ENCODE assay signal across 8 cellular contexts in the genomic region with DNA sequence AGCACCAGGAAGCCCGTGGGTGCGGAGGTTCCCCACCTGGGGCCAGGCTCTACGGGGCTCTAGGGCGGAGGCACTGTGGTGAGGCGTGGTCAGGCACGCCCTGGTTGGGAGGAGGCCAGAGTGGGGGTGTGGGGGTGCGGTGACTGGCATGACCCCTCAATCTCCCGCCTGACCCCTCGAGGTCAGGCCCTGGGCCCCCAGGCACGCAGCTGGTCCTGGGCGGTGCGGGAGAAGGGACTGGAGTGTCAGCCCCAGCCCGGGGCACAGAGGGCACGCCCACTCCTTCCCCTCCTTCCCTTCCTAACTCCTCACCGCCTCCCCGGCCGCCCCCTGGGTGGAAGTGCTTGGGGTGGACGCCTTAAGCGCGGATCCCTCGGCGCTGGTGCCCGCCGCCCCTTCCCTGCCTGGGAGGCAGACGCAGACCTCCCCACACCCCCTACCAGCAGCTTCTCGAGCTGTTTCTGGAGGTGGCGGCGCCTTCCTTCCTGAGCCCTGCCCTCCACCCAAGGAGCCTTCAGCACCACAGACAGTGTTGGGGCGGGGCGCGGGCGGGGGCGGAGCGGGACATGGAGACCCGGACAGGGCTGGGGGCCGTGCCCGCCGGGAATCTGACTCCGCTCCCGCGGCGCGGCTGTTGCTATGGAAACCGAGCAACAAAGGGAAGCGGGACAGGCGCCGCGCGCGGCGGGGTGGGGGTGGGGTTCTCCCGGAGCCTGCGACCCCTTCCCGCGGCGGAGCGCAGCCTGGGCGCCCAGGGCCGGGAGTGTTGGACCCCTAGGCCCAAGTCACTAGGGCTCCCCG. TPM values are rescaled to one million over a fixed set of nuclear protein-coding genes. Genes with fewer than 3 reads are reported as not detected.
DNase-seq lines count a peak whose midpoint lies in the region; ATAC-seq and TF ChIP-seq lines count a peak whose summit lies in the region.

No MANE protein-coding gene starts in this region.

- intact Hi-C loops in activated T-helper 1 cell treated with anti-CD3 and anti-CD28 coated beads, Interleukin-12 subunit alpha, Interleukin-12 subunit beta, Interleukin-2, Interleukin-4 antibody, amounts not matched to agents 30 ng/mL and 10 ng/mL and 1 ng/mL, durations not matched to agents 14 hours and 24 hours and 36 hours (cut with micrococcal nuclease): loop anchor here (2.0 kb wide), 1 partner anchor 17 kb away; a partner anchor contains a TSS
- intact Hi-C loops in esophagus muscularis mucosa (cut with DNase I): no loop called here

- H3K9me3 Mint-ChIP-seq in activated T-helper 1 cell treated with anti-CD3 and anti-CD28 coated beads, Interleukin-12 subunit alpha, Interleukin-12 subunit beta, Interleukin-2, Interleukin-4 antibody, amounts not matched to agents 30 ng/mL and 10 ng/mL and 1 ng/mL, durations not matched to agents 14 hours and 24 hours and 36 hours: no peaks in the 10 kb centered on the region

- DNase-seq in C1 segment of cervical spinal cord (lab: John Stamatoyannopoulos, UW): peak in 8 of 14 donors; percentile 21 to 76 (median 50)
- DNase-seq in HT1080 (ENCODE audit: low read depth): peak; percentile 86
- DNase-seq in activated T-helper 1 cell treated with anti-CD3 and anti-CD28 coated beads, Interleukin-12 subunit alpha, Interleukin-12 subunit beta, Interleukin-2, Interleukin-4 antibody, amounts not matched to agents 30 ng/mL and 10 ng/mL and 1 ng/mL, durations not matched to agents 14 hours and 24 hours and 36 hours (ENCODE audit: low spot score): peak; percentile 49
- DNase-seq in esophagus muscularis mucosa (ENCODE audit: extremely low spot score): peak; percentile 95
- DNase-seq in substantia nigra (lab: John Stamatoyannopoulos, UW): peak in 36 of 49 donors; percentile 12 to 74 (median 48)

- H3K27ac ChIP-seq in OCI-LY3 (ENCODE audit: low read length) (no peak overlapping the region), esophagus muscularis mucosa (replicated peaks in 1 of 4) (peak overlapping the region; percentile 84 to 99 (median 94)), mucosa of rectum (ENCODE audit: low read depth in 2 of 2, low read length in 2 of 2) (peak overlapping the region; percentile 37 to 43), substantia nigra (ENCODE audit: low read depth, low read length, poor library complexity, severe bottlenecking) (peak overlapping the region; percentile 51)

- TF ChIP-seq POLR2A in esophagus muscularis mucosa (IDR thresholded peaks at IDR 0.05; ENCODE audit: low read depth): no peak

- H3K4me3 ChIP-seq in OCI-LY3 (ENCODE audit: low read length): peak overlapping the region; percentile 77
- peak overlapping the region; percentile 94 to 99 (median 98) for H3K4me3 ChIP-seq in esophagus muscularis mucosa
- peak overlapping the region; percentile 53 to 57 for H3K4me3 ChIP-seq in mucosa of rectum (ENCODE audit: low read length in 2 of 2)

- no peak overlapping the region for H2AFZ ChIP-seq in OCI-LY3 (ENCODE audit: low read depth, low read length)

- no peak overlapping the region for H3K9ac ChIP-seq in OCI-LY3 (ENCODE audit: low read length)
- H3K9ac ChIP-seq in mucosa of rectum (ENCODE audit: low read depth in 1 of 2, low read length in 2 of 2): no peak overlapping the region

- no peak for ATAC-seq in HG02623 (IDR thresholded peaks at IDR 0.05; ENCODE audit: unreplicated experiment)

- TF ChIP-seq EP300 in esophagus muscularis mucosa (IDR thresholded peaks at IDR 0.05): no peak

- H3K27me3 ChIP-seq in OCI-LY3 (ENCODE audit: low read depth, low read length) (peaks cover 7% of the 10 kb centered on the region), esophagus muscularis mucosa (no peaks in the 10 kb centered on the region), mucosa of rectum (ENCODE audit: control insufficient read depth in 2 of 2, insufficient read depth in 2 of 2, low read length in 2 of 2) (peaks cover 14 to 23% of the 10 kb centered on the region in 2 donors)

- H3K79me2 ChIP-seq in OCI-LY3 (ENCODE audit: low read length): no peaks in the 10 kb centered on the region

- peak overlapping the region; percentile 49 for H3K4me3 Mint-ChIP-seq in activated T-helper 1 cell treated with anti-CD3 and anti-CD28 coated beads, Interleukin-12 subunit alpha, Interleukin-12 subunit beta, Interleukin-2, Interleukin-4 antibody, amounts not matched to agents 30 ng/mL and 10 ng/mL and 1 ng/mL, durations not matched to agents 14 hours and 24 hours and 36 hours

- H3K36me3 ChIP-seq in OCI-LY3 (replicated peaks; ENCODE audit: low read depth, low read length) (no peaks in the 10 kb centered on the region), esophagus muscularis mucosa (peaks cover 0 to 29% (median 22%) of the 10 kb centered on the region in 4 donors), mucosa of rectum (ENCODE audit: control insufficient read depth in 2 of 2, insufficient read depth in 2 of 2, low read length in 2 of 2) (no peaks in the 10 kb centered on the region)

- H3K27me3 Mint-ChIP-seq in activated T-helper 1 cell treated with anti-CD3 and anti-CD28 coated beads, Interleukin-12 subunit alpha, Interleukin-12 subunit beta, Interleukin-2, Interleukin-4 antibody, amounts not matched to agents 30 ng/mL and 10 ng/mL and 1 ng/mL, durations not matched to agents 14 hours and 24 hours and 36 hours (ENCODE audit: insufficient read depth): peaks cover 8% of the 10 kb centered on the region

- peaks cover 4% of the 10 kb centered on the region; the same call in 1 of the 2 replicates for H3K4me1 ChIP-seq in OCI-LY3 (ENCODE audit: low read length)
- H3K4me1 ChIP-seq in esophagus muscularis mucosa: peaks cover 75 to 94% (median 92%) of the 10 kb centered on the region in 4 donors
- H3K4me1 ChIP-seq in mucosa of rectum (ENCODE audit: control insufficient read depth in 2 of 2, insufficient read depth in 2 of 2, low read length in 2 of 2): peaks cover 19 to 20% of the 10 kb centered on the region in 2 donors

- no peaks in the 10 kb centered on the region for H3K4me1 Mint-ChIP-seq in activated T-helper 1 cell treated with anti-CD3 and anti-CD28 coated beads, Interleukin-12 subunit alpha, Interleukin-12 subunit beta, Interleukin-2, Interleukin-4 antibody, amounts not matched to agents 30 ng/mL and 10 ng/mL and 1 ng/mL, durations not matched to agents 14 hours and 24 hours and 36 hours (ENCODE audit: low read depth)

- H3K27ac Mint-ChIP-seq in activated T-helper 1 cell treated with anti-CD3 and anti-CD28 coated beads, Interleukin-12 subunit alpha, Interleukin-12 subunit beta, Interleukin-2, Interleukin-4 antibody, amounts not matched to agents 30 ng/mL and 10 ng/mL and 1 ng/mL, durations not matched to agents 14 hours and 24 hours and 36 hours: no peak overlapping the region

- WGBS in esophagus muscularis mucosa: 0% methylated on average over 15 of the region's 60 CpGs

- TF ChIP-seq CTCF in OCI-LY3 (IDR thresholded peaks at IDR 0.05; ENCODE audit: low read depth, low read length) (no peak), esophagus muscularis mucosa (IDR thresholded peaks at IDR 0.05) (no peak)

- H3K9me3 ChIP-seq in OCI-LY3 (ENCODE audit: insufficient read depth, low read length) (no peaks in the 10 kb centered on the region), esophagus muscularis mucosa (no peaks in the 10 kb centered on the region), mucosa of rectum (ENCODE audit: control insufficient read depth in 2 of 2, low read length in 2 of 2) (no peaks in the 10 kb centered on the region)

- peaks cover 4% of the 10 kb centered on the region for H3K36me3 Mint-ChIP-seq in activated T-helper 1 cell treated with anti-CD3 and anti-CD28 coated beads, Interleukin-12 subunit alpha, Interleukin-12 subunit beta, Interleukin-2, Interleukin-4 antibody, amounts not matched to agents 30 ng/mL and 10 ng/mL and 1 ng/mL, durations not matched to agents 14 hours and 24 hours and 36 hours (ENCODE audit: low read depth)

- H3K4me2 ChIP-seq in OCI-LY3 (ENCODE audit: low read length): peak overlapping the region; percentile 86

- no peaks in the 10 kb centered on the region for H4K20me1 ChIP-seq in OCI-LY3 (ENCODE audit: insufficient read depth, low read length)

RNA-seq across cellular contexts. Expression of a gene that starts 0.7 kb away (rescaled TPM):
- 99.3 and 127 TPM in 2 replicates for total RNA-seq in HT1080 (2014; rRNA removed; shearing (Covaris generic))
- polyA plus RNA-seq in HT1080 (2015; cell fraction: cytosol; rRNA removed): 150 and 193 TPM in 2 replicates
- polyA plus RNA-seq in HT1080 (2015; cell fraction: nucleus; rRNA removed): 69.0 and 94.3 TPM in 2 replicates
- not detected in 2 replicates for total RNA-seq in activated T-helper 1 cell treated with anti-CD3 and anti-CD28 coated beads, Interleukin-12 subunit alpha, Interleukin-12 subunit beta, Interleukin-2, Interleukin-4 antibody, amounts not matched to agents 30 ng/mL and 10 ng/mL and 1 ng/mL, durations not matched to agents 14 hours and 24 hours and 36 hours
- 100 to 1,000 TPM; 283 to 578 (median 392) TPM for total RNA-seq in esophagus muscularis mucosa

RNA-seq across cellular contexts. Expression of a gene that starts 12.8 kb away (rescaled TPM):
- total RNA-seq in HT1080 (2014; rRNA removed; shearing (Covaris generic)): 1.8 TPM in 1 of 2 replicates, not detected in the other
- polyA plus RNA-seq in HT1080 (2015; cell fraction: cytosol; rRNA removed): not detected in 2 replicates
- polyA plus RNA-seq in HT1080 (2015; cell fraction: nucleus; rRNA removed): 1.6 and 3.0 TPM in 2 replicates
- total RNA-seq in activated T-helper 1 cell treated with anti-CD3 and anti-CD28 coated beads, Interleukin-12 subunit alpha, Interleukin-12 subunit beta, Interleukin-2, Interleukin-4 antibody, amounts not matched to agents 30 ng/mL and 10 ng/mL and 1 ng/mL, durations not matched to agents 14 hours and 24 hours and 36 hours: 97.1 and 103 TPM in 2 replicates
- total RNA-seq in esophagus muscularis mucosa: 100 to 1,000 TPM in 1 of 4 donors, 10 to 100 TPM in 3; 34.0 to 110 (median 54.6) TPM

RNA-seq across cellular contexts. Expression of a gene that starts 17.2 kb away (rescaled TPM):
- 49.3 and 50.2 TPM in 2 replicates for total RNA-seq in HT1080 (2014; rRNA removed; shearing (Covaris generic))
- polyA plus RNA-seq in HT1080 (2015; cell fraction: cytosol; rRNA removed): 27.0 and 29.6 TPM in 2 replicates
- polyA plus RNA-seq in HT1080 (2015; cell fraction: nucleus; rRNA removed): 35.6 and 38.8 TPM in 2 replicates
- total RNA-seq in activated T-helper 1 cell treated with anti-CD3 and anti-CD28 coated beads, Interleukin-12 subunit alpha, Interleukin-12 subunit beta, Interleukin-2, Interleukin-4 antibody, amounts not matched to agents 30 ng/mL and 10 ng/mL and 1 ng/mL, durations not matched to agents 14 hours and 24 hours and 36 hours: 44.5 and 46.1 TPM in 2 replicates
- total RNA-seq in esophagus muscularis mucosa: 1 to 10 TPM; 3.8 to 6.6 (median 4.7) TPM

RNA-seq across cellular contexts. Expression of a gene that starts 52.5 kb away (rescaled TPM):
- total RNA-seq in HT1080 (2014; rRNA removed; shearing (Covaris generic)): 3.5 and 4.4 TPM in 2 replicates
- 6.0 and 8.7 TPM in 2 replicates for polyA plus RNA-seq in HT1080 (2015; cell fraction: cytosol; rRNA removed)
- 2.9 and 4.9 TPM in 2 replicates for polyA plus RNA-seq in HT1080 (2015; cell fraction: nucleus; rRNA removed)
- 9.9 and 11.7 TPM in 2 replicates for total RNA-seq in activated T-helper 1 cell treated with anti-CD3 and anti-CD28 coated beads, Interleukin-12 subunit alpha, Interleukin-12 subunit beta, Interleukin-2, Interleukin-4 antibody, amounts not matched to agents 30 ng/mL and 10 ng/mL and 1 ng/mL, durations not matched to agents 14 hours and 24 hours and 36 hours
- total RNA-seq in esophagus muscularis mucosa: 10 to 100 TPM in 1 of 4 donors, 1 to 10 TPM in 3; 2.9 to 13.0 (median 5.4) TPM

RNA-seq across cellular contexts. Expression of a gene that starts 54.2 kb away (rescaled TPM):
- 57.8 and 78.4 TPM in 2 replicates for total RNA-seq in HT1080 (2014; rRNA removed; shearing (Covaris generic))
- 89.3 and 96.3 TPM in 2 replicates for polyA plus RNA-seq in HT1080 (2015; cell fraction: cytosol; rRNA removed)
- 243 and 244 TPM in 2 replicates for polyA plus RNA-seq in HT1080 (2015; cell fraction: nucleus; rRNA removed)
- 173 and 181 TPM in 2 replicates for total RNA-seq in activated T-helper 1 cell treated with anti-CD3 and anti-CD28 coated beads, Interleukin-12 subunit alpha, Interleukin-12 subunit beta, Interleukin-2, Interleukin-4 antibody, amounts not matched to agents 30 ng/mL and 10 ng/mL and 1 ng/mL, durations not matched to agents 14 hours and 24 hours and 36 hours
- 10 to 100 TPM; 49.0 to 94.2 (median 67.9) TPM for total RNA-seq in esophagus muscularis mucosa

Comparison
In these comparisons a context has a peak if more than half of its experiments do, and no peak if none do; other contexts are left out.
1. RNA of a gene that starts 0.7 kb away (total RNA-seq): 283 to 578 TPM in esophagus muscularis mucosa and 99.3 to 127 TPM in HT1080; not detected in activated T-helper 1 cell treated with anti-CD3 and anti-CD28 coated beads, Interleukin-12 subunit alpha, Interleukin-12 subunit beta, Interleukin-2, Interleukin-4 antibody, amounts not matched to agents 30 ng/mL and 10 ng/mL and 1 ng/mL, durations not matched to agents 14 hours and 24 hours and 36 hours; every median in the first group is over 10 times any median in the second.
2. RNA of a gene that starts 12.8 kb away (total RNA-seq): 97.1 to 103 TPM in activated T-helper 1 cell treated with anti-CD3 and anti-CD28 coated beads, Interleukin-12 subunit alpha, Interleukin-12 subunit beta, Interleukin-2, Interleukin-4 antibody, amounts not matched to agents 30 ng/mL and 10 ng/mL and 1 ng/mL, durations not matched to agents 14 hours and 24 hours and 36 hours and 34.0 to 110 TPM in esophagus muscularis mucosa; 1.8 TPM in HT1080; every median in the first group is over 10 times any median in the second.
3. Peak in every context shown above with its lines, with median percentiles within 50 percentile points of each other: DNase-seq and H3K4me3 ChIP-seq.